ENCODE assay signal across 8 cellular contexts in genomic region chr1:15526490-15527339, GRCh38. TPM values are rescaled to one million over a fixed set of nuclear protein-coding genes. Genes with fewer than 3 reads are reported as not detected.
DNase-seq lines count a peak whose midpoint lies in the region; ATAC-seq and TF ChIP-seq lines count a peak whose summit lies in the region.

TSS of gene DNAJC16 (plus strand) at chr1:15526848. CDS start at chr1:15529106, 2,258 bp downstream.

- no peaks in the 10 kb centered on the region for H3K9me3 Mint-ChIP-seq in activated CD4-positive, alpha-beta T cell treated with anti-CD3 and anti-CD28 coated beads for 36 hours (ENCODE audit: low read depth)

- peak within 1 kb of the TSS; percentile 84 for H3K4me3 Mint-ChIP-seq in activated CD4-positive, alpha-beta T cell treated with anti-CD3 and anti-CD28 coated beads for 36 hours

- ATAC-seq in HG03439 (IDR thresholded peaks at IDR 0.05; ENCODE audit: unreplicated experiment) = peak; percentile 60
- ATAC-seq in activated CD4-positive, alpha-beta T cell treated with anti-CD3 and anti-CD28 coated beads for 36 hours = peak; percentile 57

- H3K27ac Mint-ChIP-seq in activated CD4-positive, alpha-beta T cell treated with anti-CD3 and anti-CD28 coated beads for 36 hours = peak within 1 kb of the TSS; percentile 88

- intact Hi-C loops in activated CD4-positive, alpha-beta T cell treated with anti-CD3 and anti-CD28 coated beads for 36 hours (cut with DNase I, micrococcal nuclease) = loop anchor here (1.0 to 10.0 kb wide), 11 partner anchors 51 to 1911 kb away; partner anchors contain the start of genes DDI2 (in 2 of the 2), EFHD2 (in 1 of the 2), NECAP2 (in 1 of the 2) and RCC2 (in 1 of the 2)

- H3K27ac ChIP-seq in cingulate gyrus (ENCODE audit: low read depth, low read length) = peak within 1 kb of the TSS; percentile 100

- peaks cover 6% of the 10 kb centered on the region for H3K36me3 Mint-ChIP-seq in activated CD4-positive, alpha-beta T cell treated with anti-CD3 and anti-CD28 coated beads for 36 hours (ENCODE audit: low read depth)

- no peaks in the 10 kb centered on the region for H3K27me3 Mint-ChIP-seq in activated CD4-positive, alpha-beta T cell treated with anti-CD3 and anti-CD28 coated beads for 36 hours

- CTCF ChIA-PET in activated CD4-positive, alpha-beta T cell treated with anti-CD3 and anti-CD28 coated beads for 36 hours (lab: Charles Lee) = interaction anchor here (1.0 to 1.2 kb wide), 2 partner anchors 27 to 62 kb away, joined by 3 read pairs; no protein-coding TSS in a partner anchor

- DNase-seq in Ammon's horn (ENCODE audit: low spot score) = peak; percentile 99
- DNase-seq in NCI-H510A treated with DMSO at 0.1 percent for 48 hours (lab: John Stamatoyannopoulos, UW) = peak; percentile 100
- DNase-seq in activated CD4-positive, alpha-beta T cell treated with anti-CD3 and anti-CD28 coated beads for 36 hours = peak; percentile 98
- peak; percentile 100 for DNase-seq in kidney tubule cell (ENCODE audit: low spot score)
- DNase-seq in stimulated activated CD4-positive, alpha-beta T cell treated with anti-CD3 and anti-CD28 coated beads, Interleukin-1b, Interleukin-23, amount 100 ng/mL, for 4 hours (ENCODE audit: low read depth in 2 of 2) = peak; percentile 84 to 92

- peaks cover 53% of the 10 kb centered on the region for H3K4me1 Mint-ChIP-seq in activated CD4-positive, alpha-beta T cell treated with anti-CD3 and anti-CD28 coated beads for 36 hours

- POLR2A ChIA-PET in activated CD4-positive, alpha-beta T cell treated with anti-CD3 and anti-CD28 coated beads for 36 hours (lab: Charles Lee) = interaction anchor here (1.0 kb wide), 1 partner anchor 91 kb away, joined by 3 read pairs; no protein-coding TSS in a partner anchor

- peak; percentile 71 for TF ChIP-seq POLR2A in GM19099 (IDR thresholded peaks at IDR 0.05; ENCODE audit: extremely low read depth, insufficient read length, low read depth)

RNA-seq across cellular contexts. Expression of gene DNAJC16, which starts in this region (rescaled TPM):
- 10 to 100 TPM; 10.9 to 14.1 TPM for total RNA-seq in activated CD4-positive, alpha-beta T cell treated with anti-CD3 and anti-CD28 coated beads for 36 hours

Comparison
In these comparisons a context has a peak if more than half of its experiments do, and no peak if none do; other contexts are left out.
1. Peak in every context shown above with its lines: DNase-seq, ATAC-seq and H3K27ac ChIP-seq.